In the genomic region with DNA sequence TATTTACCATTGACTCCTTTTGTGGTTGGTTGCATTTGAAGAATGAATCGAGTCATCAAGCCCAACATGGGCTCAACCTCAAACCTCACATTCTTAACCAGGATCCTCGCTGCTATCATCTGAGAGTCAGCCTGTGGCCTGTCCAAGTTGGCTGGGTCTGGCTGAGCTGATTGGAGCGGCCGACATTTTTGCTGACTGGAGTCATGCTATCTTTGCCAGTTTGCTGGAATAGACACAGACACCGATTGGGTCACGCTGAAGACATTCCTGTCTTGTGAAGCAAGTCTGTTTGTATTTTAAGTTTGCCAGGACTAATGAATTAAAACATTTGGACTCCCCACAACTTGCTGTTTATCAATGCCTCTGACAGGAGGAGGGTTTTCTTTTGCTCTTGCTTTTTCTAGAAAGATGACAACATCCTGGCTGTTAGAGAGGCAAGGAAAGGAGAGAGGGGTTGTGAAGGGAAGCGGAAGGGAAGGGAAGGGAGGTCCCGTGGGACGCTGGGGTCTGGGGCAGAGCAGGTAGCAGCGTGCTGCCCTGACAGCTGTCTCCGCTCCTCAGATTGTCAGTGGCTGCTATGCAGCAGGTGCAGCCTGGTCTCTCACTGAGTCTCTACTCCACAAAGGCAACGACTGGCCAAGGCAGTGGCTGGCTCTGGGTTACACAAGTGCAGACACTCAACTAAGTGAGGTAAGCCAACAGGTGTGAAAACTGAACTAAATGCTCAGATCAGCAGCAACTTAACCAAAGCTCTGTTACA, we compare ENCODE assay signal across 2 cellular contexts.
TF ChIP-seq lines count a peak whose summit lies in the region.

Gene MAP3K7CL, plus strand, starts transcription at position 411 of the 760 bp plus-strand sequence. CDS start 2,701 bp downstream, outside the sequence.

TF ChIP-seq in H1, 55 proteins besides CTCF, POLR2A, EP300 and RAD21 (continued from another document):
- TF ChIP-seq TEAD4 (IDR thresholded peaks at IDR 0.05; ENCODE audit: low read depth, low read length) (no peak), RXRA (IDR thresholded peaks at IDR 0.05; ENCODE audit: insufficient read depth, low read depth, low read length) (no peak), SP2 (IDR thresholded peaks at IDR 0.05; ENCODE audit: low read length) (no peak), GABPA (IDR thresholded peaks at IDR 0.05; ENCODE audit: borderline replicate concordance, insufficient read depth, low read length) (no peak), TAF1 (IDR thresholded peaks at IDR 0.05; ENCODE audit: low read depth, low read length) (no peak), NANOG (IDR thresholded peaks at IDR 0.05; ENCODE audit: insufficient read depth, low read depth, low read length, poor library complexity, severe bottlenecking) (no peak), SIX5 (IDR thresholded peaks at IDR 0.05; ENCODE audit: low read depth, low read length) (no peak), ASH2L (IDR thresholded peaks at IDR 0.05; ENCODE audit: low read length) (no peak), TCF12 (IDR thresholded peaks at IDR 0.05; ENCODE audit: low read depth, low read length) (no peak), BCL11A (IDR thresholded peaks at IDR 0.05; ENCODE audit: low read depth in 2 of 2, low read length in 2 of 2) (no peak), RNF2 (IDR thresholded peaks at IDR 0.05; ENCODE audit: borderline replicate concordance, low read depth, low read length, missing control alignments, poor library complexity, severe bottlenecking) (no peak), SIN3A (conservative IDR thresholded peaks at IDR 0.05 in 1 of 2, IDR thresholded peaks at IDR 0.05 in 1 of 2; ENCODE audit: low read depth in 1 of 2, low read length in 2 of 2) (no peak), POU5F1 (IDR thresholded peaks at IDR 0.05; ENCODE audit: low read depth, low read length) (no peak), SUZ12 (IDR thresholded peaks at IDR 0.05; ENCODE audit: low read length) (no peak), RFX5 (IDR thresholded peaks at IDR 0.05; ENCODE audit: borderline replicate concordance, low read depth, low read length) (no peak), EZH2 (IDR thresholded peaks at IDR 0.05; ENCODE audit: low read depth, low read length, severe bottlenecking) (no peak)

TF ChIP-seq in GM12891, 5 proteins besides CTCF, POLR2A, EP300 and RAD21 (continued from another document):
- TF ChIP-seq POLR2AphosphoS5 (IDR thresholded peaks at IDR 0.05; ENCODE audit: low read depth, low read length) (no peak), SPI1 (IDR thresholded peaks at IDR 0.05; ENCODE audit: low read depth, low read length) (no peak), POU2F2 (IDR thresholded peaks at IDR 0.05; ENCODE audit: low read depth, low read length) (no peak)
